Comparison of ENCODE assay signal across 1 cellular context in the genomic region with DNA sequence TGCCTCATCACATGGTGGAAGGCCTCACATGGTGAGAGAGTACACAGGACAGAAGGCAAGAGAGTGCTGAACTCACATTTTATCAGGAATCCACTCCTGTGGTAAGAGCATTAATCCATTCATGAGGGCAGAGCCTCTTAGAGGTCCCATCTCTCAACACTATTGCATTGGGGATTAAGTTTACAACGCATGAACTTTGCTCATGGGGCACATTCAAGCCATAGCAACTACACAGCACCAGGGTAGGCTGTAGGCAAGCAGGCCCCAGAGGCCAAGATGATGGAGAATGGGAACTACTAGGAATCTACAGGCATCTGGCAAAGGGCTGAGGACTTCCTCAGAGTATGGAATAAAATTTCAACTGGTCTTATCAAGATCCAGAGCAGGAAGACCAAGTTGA.
TF ChIP-seq lines count a peak whose summit lies in the region.

No MANE protein-coding gene starts in this region.

TF ChIP-seq in GM23338, 12 proteins besides CTCF, POLR2A, EP300 and RAD21 (continued from another document):
- TF ChIP-seq, protein P1, sequence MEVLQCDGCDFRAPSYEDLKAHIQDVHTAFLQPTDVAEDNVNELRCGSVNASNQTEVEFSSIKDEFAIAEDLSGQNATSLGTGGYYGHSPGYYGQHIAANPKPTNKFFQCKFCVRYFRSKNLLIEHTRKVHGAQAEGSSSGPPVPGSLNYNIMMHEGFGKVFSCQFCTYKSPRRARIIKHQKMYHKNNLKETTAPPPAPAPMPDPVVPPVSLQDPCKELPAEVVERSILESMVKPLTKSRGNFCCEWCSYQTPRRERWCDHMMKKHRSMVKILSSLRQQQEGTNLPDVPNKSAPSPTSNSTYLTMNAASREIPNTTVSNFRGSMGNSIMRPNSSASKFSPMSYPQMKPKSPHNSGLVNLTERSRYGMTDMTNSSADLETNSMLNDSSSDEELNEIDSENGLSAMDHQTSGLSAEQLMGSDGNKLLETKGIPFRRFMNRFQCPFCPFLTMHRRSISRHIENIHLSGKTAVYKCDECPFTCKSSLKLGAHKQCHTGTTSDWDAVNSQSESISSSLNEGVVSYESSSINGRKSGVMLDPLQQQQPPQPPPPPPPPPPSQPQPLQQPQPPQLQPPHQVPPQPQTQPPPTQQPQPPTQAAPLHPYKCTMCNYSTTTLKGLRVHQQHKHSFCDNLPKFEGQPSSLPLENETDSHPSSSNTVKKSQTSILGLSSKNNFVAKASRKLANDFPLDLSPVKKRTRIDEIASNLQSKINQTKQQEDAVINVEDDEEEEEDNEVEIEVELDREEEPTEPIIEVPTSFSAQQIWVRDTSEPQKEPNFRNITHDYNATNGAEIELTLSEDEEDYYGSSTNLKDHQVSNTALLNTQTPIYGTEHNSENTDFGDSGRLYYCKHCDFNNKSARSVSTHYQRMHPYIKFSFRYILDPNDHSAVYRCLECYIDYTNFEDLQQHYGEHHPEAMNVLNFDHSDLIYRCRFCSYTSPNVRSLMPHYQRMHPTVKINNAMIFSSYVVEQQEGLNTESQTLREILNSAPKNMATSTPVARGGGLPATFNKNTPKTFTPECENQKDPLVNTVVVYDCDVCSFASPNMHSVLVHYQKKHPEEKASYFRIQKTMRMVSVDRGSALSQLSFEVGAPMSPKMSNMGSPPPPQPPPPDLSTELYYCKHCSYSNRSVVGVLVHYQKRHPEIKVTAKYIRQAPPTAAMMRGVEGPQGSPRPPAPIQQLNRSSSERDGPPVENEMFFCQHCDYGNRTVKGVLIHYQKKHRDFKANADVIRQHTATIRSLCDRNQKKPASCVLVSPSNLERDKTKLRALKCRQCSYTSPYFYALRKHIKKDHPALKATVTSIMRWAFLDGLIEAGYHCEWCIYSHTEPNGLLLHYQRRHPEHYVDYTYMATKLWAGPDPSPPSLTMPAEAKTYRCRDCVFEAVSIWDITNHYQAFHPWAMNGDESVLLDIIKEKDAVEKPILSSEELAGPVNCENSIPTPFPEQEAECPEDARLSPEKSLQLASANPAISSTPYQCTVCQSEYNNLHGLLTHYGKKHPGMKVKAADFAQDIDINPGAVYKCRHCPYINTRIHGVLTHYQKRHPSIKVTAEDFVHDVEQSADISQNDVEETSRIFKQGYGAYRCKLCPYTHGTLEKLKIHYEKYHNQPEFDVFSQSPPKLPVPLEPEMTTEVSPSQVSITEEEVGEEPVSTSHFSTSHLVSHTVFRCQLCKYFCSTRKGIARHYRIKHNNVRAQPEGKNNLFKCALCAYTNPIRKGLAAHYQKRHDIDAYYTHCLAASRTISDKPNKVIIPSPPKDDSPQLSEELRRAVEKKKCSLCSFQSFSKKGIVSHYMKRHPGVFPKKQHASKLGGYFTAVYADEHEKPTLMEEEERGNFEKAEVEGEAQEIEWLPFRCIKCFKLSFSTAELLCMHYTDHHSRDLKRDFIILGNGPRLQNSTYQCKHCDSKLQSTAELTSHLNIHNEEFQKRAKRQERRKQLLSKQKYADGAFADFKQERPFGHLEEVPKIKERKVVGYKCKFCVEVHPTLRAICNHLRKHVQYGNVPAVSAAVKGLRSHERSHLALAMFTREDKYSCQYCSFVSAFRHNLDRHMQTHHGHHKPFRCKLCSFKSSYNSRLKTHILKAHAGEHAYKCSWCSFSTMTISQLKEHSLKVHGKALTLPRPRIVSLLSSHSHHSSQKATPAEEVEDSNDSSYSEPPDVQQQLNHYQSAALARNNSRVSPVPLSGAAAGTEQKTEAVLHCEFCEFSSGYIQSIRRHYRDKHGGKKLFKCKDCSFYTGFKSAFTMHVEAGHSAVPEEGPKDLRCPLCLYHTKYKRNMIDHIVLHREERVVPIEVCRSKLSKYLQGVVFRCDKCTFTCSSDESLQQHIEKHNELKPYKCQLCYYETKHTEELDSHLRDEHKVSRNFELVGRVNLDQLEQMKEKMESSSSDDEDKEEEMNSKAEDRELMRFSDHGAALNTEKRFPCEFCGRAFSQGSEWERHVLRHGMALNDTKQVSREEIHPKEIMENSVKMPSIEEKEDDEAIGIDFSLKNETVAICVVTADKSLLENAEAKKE (CRISPR knock-in tag; IDR thresholded peaks at IDR 0.05), result no peak
- no peak for TF ChIP-seq NANOG (IDR thresholded peaks at IDR 0.05; ENCODE audit: borderline replicate concordance)
- TF ChIP-seq JUNB (IDR thresholded peaks at IDR 0.05; ENCODE audit: unreplicated experiment), result no peak
- no peak for TF ChIP-seq ZNF114 (CRISPR knock-in tag; IDR thresholded peaks at IDR 0.05)
